Comparison of ENCODE assay signal across 8 cellular contexts in genomic region chr2:39666489-39667141, GRCh38. TPM values are rescaled to one million over a fixed set of nuclear protein-coding genes. Genes with fewer than 3 reads are reported as not detected.
DNase-seq lines count a peak whose midpoint lies in the region; ATAC-seq and TF ChIP-seq lines count a peak whose summit lies in the region.

No MANE protein-coding gene starts in this region.

- peak overlapping the region; percentile 52 for H3K4me3 ChIP-seq in NT2/D1 (ENCODE audit: insufficient read length, low read depth)
- H3K4me3 ChIP-seq in epithelial cell of proximal tubule (ENCODE audit: low read depth, low read length) = peak overlapping the region; percentile 37
- peak overlapping the region; percentile 52 for H3K4me3 ChIP-seq in osteoblast (ENCODE audit: insufficient read depth, low read length)

- H3K27me3 ChIP-seq in NT2/D1 (ENCODE audit: insufficient read depth, insufficient read length) (peaks cover 46% of the 10 kb centered on the region), osteoblast (ENCODE audit: insufficient read depth, low read length) (peaks cover 70% of the 10 kb centered on the region)

- peak overlapping the region; percentile 8 for H3K9ac ChIP-seq in NT2/D1 (ENCODE audit: insufficient read length, low read depth)

- H4K20me1 ChIP-seq in osteoblast (ENCODE audit: insufficient read depth, low read length) = peaks cover 3% of the 10 kb centered on the region

- H3K27ac ChIP-seq in osteoblast (ENCODE audit: low read depth, low read length) = no peak overlapping the region

- H3K9me3 ChIP-seq in NT2/D1 (ENCODE audit: insufficient read depth, low read length) (no peaks in the 10 kb centered on the region), osteoblast (ENCODE audit: low read depth, low read length) (no peaks in the 10 kb centered on the region)

- TF ChIP-seq CTCF in epithelial cell of proximal tubule (conservative IDR thresholded peaks at IDR 0.05; ENCODE audit: low read depth, low read length) = no peak
- no peak for TF ChIP-seq CTCF in osteoblast (IDR thresholded peaks at IDR 0.05; ENCODE audit: extremely low read depth, low read depth, low read length)

- no peak for ATAC-seq in GM21717 (IDR thresholded peaks at IDR 0.05; ENCODE audit: unreplicated experiment)
- ATAC-seq in GM18505 (IDR thresholded peaks at IDR 0.05; ENCODE audit: unreplicated experiment) = no peak
- ATAC-seq in GM18511 (IDR thresholded peaks at IDR 0.05; ENCODE audit: unreplicated experiment) = no peak

- no peak overlapping the region for H2AFZ ChIP-seq in osteoblast (ENCODE audit: low read length)

- no peaks in the 10 kb centered on the region for H3K79me2 ChIP-seq in osteoblast (ENCODE audit: insufficient read depth, low read length)

- TF ChIP-seq POLR2A in GM18505 (IDR thresholded peaks at IDR 0.05; ENCODE audit: borderline replicate concordance, extremely low read depth, insufficient read depth, insufficient read length) = no peak

- H3K36me3 ChIP-seq in NT2/D1 (ENCODE audit: insufficient read depth, insufficient read length, low read length) (no peaks in the 10 kb centered on the region), osteoblast (ENCODE audit: insufficient read depth, low read length) (no peaks in the 10 kb centered on the region)

- H3K4me1 ChIP-seq in NT2/D1 (ENCODE audit: insufficient read depth, insufficient read length) (no peaks in the 10 kb centered on the region), osteoblast (ENCODE audit: insufficient read depth, low read length) (peaks cover 6% of the 10 kb centered on the region)

- peak overlapping the region; percentile 71 for H3K4me2 ChIP-seq in osteoblast (ENCODE audit: insufficient read depth, low read length)

- peak; percentile 1 for DNase-seq in DMS79 (lab: John Stamatoyannopoulos, UW)
- DNase-seq in NT2/D1 (ENCODE audit: low read depth, low spot score) = no peak
- no peak for DNase-seq in epithelial cell of proximal tubule (ENCODE audit: low read depth)
- DNase-seq in osteoblast (ENCODE audit: insufficient read length, low spot score, missing footprints) = peak; percentile 81
- no peak for DNase-seq in NCI-H774 (lab: John Stamatoyannopoulos, UW)

RNA-seq across cellular contexts. Expression of gene TMEM178A, which starts 0.9 kb away (rescaled TPM):
- total RNA-seq in epithelial cell of proximal tubule = 2.8 and 2.9 TPM in 2 replicates
- 0.29 and 0.72 TPM in 2 replicates for total RNA-seq in osteoblast

Comparison
In these comparisons a context has a peak if more than half of its experiments do, and no peak if none do; other contexts are left out.
1. DNase-seq: peak in DMS79 (single experiment) and osteoblast (single experiment); none in NT2/D1 (single experiment), epithelial cell of proximal tubule (single experiment) and NCI-H774 (single experiment).
2. Peak in every context shown above with its lines, with median percentiles within 50 percentile points of each other: H3K4me3 ChIP-seq.